Comparison of ENCODE assay signal across 26 cellular contexts in the genomic region with DNA sequence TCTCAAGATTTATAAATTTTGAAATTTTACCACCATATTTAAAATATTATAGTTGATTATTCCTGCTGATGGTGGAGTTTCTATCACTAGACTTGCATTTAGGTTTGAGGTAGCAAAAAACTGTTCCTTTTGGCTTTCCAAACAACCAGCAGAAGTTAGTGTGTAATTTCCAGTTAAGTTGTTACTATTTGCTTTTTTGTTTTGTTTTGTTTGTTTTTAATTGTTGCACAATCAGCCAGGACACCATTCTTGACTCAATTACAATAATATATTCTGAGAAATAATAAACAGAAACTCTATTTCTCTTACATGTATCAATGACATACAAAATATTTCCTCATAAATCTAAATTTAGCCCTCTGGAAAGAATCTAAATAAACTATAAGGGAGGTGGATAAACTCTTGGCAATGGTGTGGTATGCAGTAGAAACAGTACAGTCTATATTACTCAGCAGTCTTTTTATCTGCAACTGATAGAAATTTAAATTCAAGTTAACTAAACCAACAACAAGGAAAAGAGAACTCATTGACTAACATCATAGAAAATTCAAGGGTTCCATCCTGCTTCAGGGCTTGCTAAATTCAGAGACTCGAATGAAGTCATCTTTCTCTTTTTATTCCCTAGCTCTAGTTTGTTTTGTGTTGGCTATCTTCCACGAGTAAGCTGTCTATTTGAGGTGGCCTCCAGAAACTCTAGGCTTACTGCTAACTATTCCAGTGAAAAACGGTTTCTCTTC. TPM values are rescaled to one million over a fixed set of nuclear protein-coding genes. Genes with fewer than 3 reads are reported as not detected.
"Had no signal": no experiment of that assay in that cellular context is flagged by ENCODE, and none has a peak within 500 bp of the region (broad histone marks: within the 10 kb centered on the region; RNA-seq: fewer than 3 reads in every experiment).

No MANE protein-coding gene starts in this region.

- H3K27ac ChIP-seq: coronary artery, right atrium auricular region, suprapubic skin, transverse colon, uterus had no signal

- DNase-seq: activated B cell treated with CpG ODN at 0.5 μM for 24 hours; activated CD4-positive, alpha-beta memory T cell treated with anti-CD3 and anti-CD28 coated beads, Interleukin-2, amount 10 ng/mL, durations not matched to agents 7 days and 5 days; activated CD4-positive, alpha-beta T cell treated with anti-CD3 and anti-CD28 coated beads for 48 hours; activated CD8-positive, alpha-beta memory T cell treated with anti-CD3 and anti-CD28 coated beads, Interleukin-2, amount 10 ng/mL, durations not matched to agents 7 days and 5 days; activated naive CD4-positive, alpha-beta T cell; anterior cingulate cortex; central memory CD4-positive, alpha-beta T cell; foreskin fibroblast; hippocampal formation; left colon; midbrain; occipital lobe; small intestine; stimulated activated CD4-positive, alpha-beta T cell treated with anti-CD3 and anti-CD28 coated beads, Interleukin-4, amount 100 ng/mL, for 1 hour; stimulated activated naive CD8-positive, alpha-beta T cell treated with anti-CD3 and anti-CD28 coated beads, Interleukin-15, amount 100 ng/mL, for 72 hours; T-helper 1 cell; T-helper 9 cell; transverse colon; uterus had no signal

- H3K4me1 ChIP-seq: right atrium auricular region, suprapubic skin, uterus had no signal

- FAIRE-seq: islet of Langerhans, small intestine had no signal

- H3K9me3 ChIP-seq: right atrium auricular region, suprapubic skin, transverse colon, uterus had no signal

- H3K4me3 ChIP-seq: coronary artery, right atrium auricular region, suprapubic skin, transverse colon, uterus had no signal

- H3K27me3 ChIP-seq: right atrium auricular region, uterus had no signal

- ATAC-seq: activated CD8-positive, alpha-beta memory T cell treated with anti-CD3 and anti-CD28 coated beads, Interleukin-2, amount 10 ng/mL, durations not matched to agents 7 days and 5 days; activated T-helper 17 cell treated with anti-CD3 and anti-CD28 coated beads, Interleukin-2, amount 50 U/mL, for 72 hours; esophagus mucosa; left colon; stimulated activated naive CD8-positive, alpha-beta T cell treated with anti-CD3 and anti-CD28 coated beads, Interleukin-15, amount 100 ng/mL, for 72 hours had no signal

- H3K36me3 ChIP-seq: right atrium auricular region, suprapubic skin, transverse colon, uterus had no signal

RNA-seq across cellular contexts. Expression of a gene that starts 19.4 kb away (rescaled TPM):
- total RNA-seq: lung microvascular endothelial cell had no signal
